Comparison of ENCODE assay signal across 8 cellular contexts in genomic region chr9:18393340-18394130, GRCh38.
DNase-seq lines count a peak whose midpoint lies in the region; FAIRE-seq and TF ChIP-seq lines count a peak whose summit lies in the region.

No MANE protein-coding gene starts in this region.

- 23 to 33% (median 29%) methylated on average over 4 of the region's 4 CpGs for WGBS in adrenal gland, 4 donors
- 23 to 46% methylated on average over 3 to 4 of the region's 4 CpGs for WGBS in transverse colon (ENCODE audit: low coverage in 1 of 2), 2 donors

- no peaks in the 10 kb centered on the region for H3K36me3 ChIP-seq in adrenal gland (replicated peaks in 1 of 2)
- no peaks in the 10 kb centered on the region for H3K36me3 ChIP-seq in transverse colon

- peaks cover 14% of the 10 kb centered on the region in 2 donors for H3K4me1 ChIP-seq in adrenal gland (replicated peaks in 1 of 2)
- peaks cover 0 to 21% (median 17%) of the 10 kb centered on the region in 4 donors for H3K4me1 ChIP-seq in transverse colon

- no peak overlapping the region for H3K4me3 Mint-ChIP-seq in immature natural killer cell

- peaks cover 0 to 2% (median 0%) of the 10 kb centered on the region in 3 donors for H3K27me3 Mint-ChIP-seq in immature natural killer cell (ENCODE audit: low read depth in 3 of 3)

- TF ChIP-seq POLR2A in adrenal gland (IDR thresholded peaks at IDR 0.05) = peak in 1 of 2 donors; percentile 13
- no peak for TF ChIP-seq POLR2A in transverse colon (IDR thresholded peaks at IDR 0.05)

- intact Hi-C loops in adrenal gland (cut with DNase I) = no loop called here
- intact Hi-C loops in transverse colon (cut with DNase I; ENCODE audit: low total_unique reads) = no loop called here

- no peak overlapping the region for H3K27ac Mint-ChIP-seq in immature natural killer cell

- H3K27me3 ChIP-seq in adrenal gland (no peaks in the 10 kb centered on the region), transverse colon (no peaks in the 10 kb centered on the region)

- peaks cover 0 to 5% (median 0%) of the 10 kb centered on the region in 6 donors for H3K9me3 Mint-ChIP-seq in immature natural killer cell

- FAIRE-seq in islet of Langerhans (lab: Jason Lieb, UNC) = peak; percentile 74

- peak; percentile 32 for TF ChIP-seq EP300 in transverse colon (IDR thresholded peaks at IDR 0.05; ENCODE audit: low read depth)

- no peaks in the 10 kb centered on the region for H3K36me3 Mint-ChIP-seq in immature natural killer cell

- H3K4me3 ChIP-seq in adrenal gland = peak overlapping the region in 1 of 4 donors; percentile 10
- no peak overlapping the region for H3K4me3 ChIP-seq in transverse colon

- no peaks in the 10 kb centered on the region for H3K4me1 Mint-ChIP-seq in immature natural killer cell

- peak overlapping the region; percentile 73; the same call in 1 of the 2 replicates for H3K27ac ChIP-seq in C4-2B
- H3K27ac ChIP-seq in adrenal gland = peak overlapping the region; percentile 14 to 74 (median 60)
- H3K27ac ChIP-seq in transverse colon = peak overlapping the region; percentile 70 to 79 (median 74)

- H3K9me3 ChIP-seq in adrenal gland (replicated peaks in 1 of 3) (no peaks in the 10 kb centered on the region), transverse colon (no peaks in the 10 kb centered on the region)

- TF ChIP-seq CTCF in C4-2B (conservative IDR thresholded peaks at IDR 0.05) = no peak
- no peak for TF ChIP-seq CTCF in adrenal gland (IDR thresholded peaks at IDR 0.05)
- no peak for TF ChIP-seq CTCF in transverse colon (IDR thresholded peaks at IDR 0.05)

- DNase-seq in NCI-H128 (lab: John Stamatoyannopoulos, UW; ENCODE audit: unreplicated experiment) (peak; percentile 99), adrenal gland (peak; percentile 74 to 89 (median 82)), transverse colon (peak; percentile 56), RPMI8226 (no peak), immature natural killer cell (no peak)
- no peak for DNase-seq in activated CD4-positive, CD25-positive, alpha-beta regulatory T cell treated with anti-CD3 and anti-CD28 coated beads, Interleukin-2, amount 50 U/mL, for 72 hours

- in situ Hi-C loops in transverse colon (cut with MboI; ENCODE audit: low pct_ligation_motif_present in 1 of 4, low pct_unique_long_range_greater_than_20kb in 1 of 4, low sequenced_read_pairs in 3 of 4) = no loop called here

Comparison
In these comparisons a context has a peak if more than half of its experiments do, and no peak if none do; other contexts are left out.
1. DNase-seq: peak in NCI-H128 (single experiment), adrenal gland (7 of 7) and transverse colon (single experiment); none in RPMI8226 (single experiment), immature natural killer cell (0 of 3) and activated CD4-positive, CD25-positive, alpha-beta regulatory T cell treated with anti-CD3 and anti-CD28 coated beads, Interleukin-2, amount 50 U/mL, for 72 hours (single experiment).
2. Peak in every context shown above with its lines, with median percentiles within 50 percentile points of each other: H3K27ac ChIP-seq.